Comparison of ENCODE assay signal across 13 cellular contexts in the genomic region with DNA sequence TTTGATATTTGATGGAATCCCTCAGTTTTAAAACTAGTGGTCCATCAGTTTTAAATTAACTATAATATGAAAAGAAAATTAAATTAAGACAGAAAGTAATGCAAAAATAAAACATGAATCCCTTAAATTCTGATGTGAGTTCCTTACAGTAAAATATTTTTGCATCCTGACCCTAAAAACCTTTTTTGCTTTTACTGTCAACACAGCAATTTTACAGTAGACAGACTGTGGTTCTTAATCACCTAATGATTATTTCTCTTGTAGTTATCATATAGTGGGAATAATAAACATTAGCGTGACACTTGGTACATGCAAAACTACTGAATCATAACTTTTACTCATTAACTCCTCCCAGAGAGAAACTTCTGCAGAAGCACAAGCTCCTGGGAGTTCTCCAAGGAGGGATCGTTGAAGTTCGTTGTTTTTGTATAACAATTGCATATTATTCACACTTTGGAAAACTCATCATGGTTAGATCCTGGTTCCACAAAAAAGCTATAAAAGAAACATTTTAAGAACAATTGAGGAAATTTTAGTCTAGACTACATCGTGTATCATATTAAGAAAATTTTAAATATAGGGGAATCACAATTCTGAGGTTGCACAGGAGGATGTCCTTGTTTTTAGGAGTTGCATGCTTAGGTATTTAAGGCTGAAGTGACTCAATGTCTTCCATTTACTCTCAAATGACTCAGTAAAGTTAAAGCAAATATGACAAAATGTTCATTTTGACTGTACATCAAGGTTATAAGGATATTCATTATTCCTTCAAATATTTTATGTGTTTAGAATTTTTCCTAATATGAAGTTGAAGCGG.
DNase-seq lines count a peak whose midpoint lies in the region; TF ChIP-seq lines count a peak whose summit lies in the region.
"Had no signal": no experiment of that assay in that cellular context is flagged by ENCODE, and none has a peak within 500 bp of the region (broad histone marks: within the 10 kb centered on the region; RNA-seq: fewer than 3 reads in every experiment).

No MANE protein-coding gene starts in this region.

- H3K4me2 ChIP-seq in PC-9: no peak overlapping the region

- H3F3A ChIP-seq in PC-9 (ENCODE audit: insufficient read depth, low read depth): no peaks in the 10 kb centered on the region

- H3K4me3 ChIP-seq in ACC112 (ENCODE audit: low read depth, low read length) (no peak overlapping the region), astrocyte of the spinal cord (ENCODE audit: low read depth, low read length) (no peak overlapping the region), mesodermal cell (ENCODE audit: extremely low read depth, insufficient read depth, low read length, poor library complexity, severe bottlenecking) (no peak overlapping the region), uterus (no peak overlapping the region), PC-9 (no peak overlapping the region)
- H3K4me3 ChIP-seq: ascending aorta, mucosa of descending colon had no signal

- no peaks in the 10 kb centered on the region for H3K27me3 ChIP-seq in ACC112 (ENCODE audit: insufficient read depth, low read length)
- H3K27me3 ChIP-seq in uterus: no peaks in the 10 kb centered on the region
- H3K27me3 ChIP-seq in PC-9 (ENCODE audit: insufficient read depth, low read depth): no peaks in the 10 kb centered on the region
- H3K27me3 ChIP-seq: ascending aorta had no signal

- BruUV-seq in PC-9 (replicated peaks; lab: Mats Ljungman, UMichigan): no TSS peak

- POLR2A ChIA-PET in PC-9 (lab: Charles Lee; ENCODE audit: unreplicated experiment): no interaction called here

- CTCF ChIA-PET in PC-9 (lab: Charles Lee): interaction anchor here (0.8 kb wide), 1 partner anchor 100 kb away, joined by 3 read pairs; no protein-coding TSS in a partner anchor

- no peak overlapping the region for H2AFZ ChIP-seq in ACC112 (ENCODE audit: low read length, unreplicated experiment)
- no peak overlapping the region for H2AFZ ChIP-seq in PC-9

- H3K9me3 ChIP-seq in mesodermal cell (ENCODE audit: control insufficient read depth, low read length): no peaks in the 10 kb centered on the region
- no peaks in the 10 kb centered on the region for H3K9me3 ChIP-seq in uterus
- no peaks in the 10 kb centered on the region for H3K9me3 ChIP-seq in PC-9 (ENCODE audit: insufficient read depth, low read depth)
- H3K9me3 ChIP-seq: ascending aorta, mucosa of descending colon had no signal

- H3K36me3 ChIP-seq in ACC112 (ENCODE audit: insufficient read depth, low read length): no peaks in the 10 kb centered on the region
- H3K36me3 ChIP-seq in mesodermal cell (ENCODE audit: control insufficient read depth, insufficient read depth, low read length): peaks cover 56% of the 10 kb centered on the region
- no peaks in the 10 kb centered on the region for H3K36me3 ChIP-seq in uterus
- H3K36me3 ChIP-seq in PC-9 (ENCODE audit: low read depth): no peaks in the 10 kb centered on the region
- H3K36me3 ChIP-seq: ascending aorta had no signal

- intact Hi-C loops in uterus (cut with DNase I; ENCODE audit: low total_unique reads): no loop called here
- intact Hi-C loops in PC-9 (cut with micrococcal nuclease; ENCODE audit: unreplicated experiment): no loop called here

- DNase-seq in GM03348 (ENCODE audit: low spot score): peak; percentile 47
- DNase-seq in astrocyte of the spinal cord (ENCODE audit: low read depth, low spot score): peak; percentile 35
- DNase-seq in inferior parietal cortex (ENCODE audit: extremely low spot score): no peak
- no peak for DNase-seq in DMS53 (lab: John Stamatoyannopoulos, UW)
- DNase-seq in uterus: no peak
- DNase-seq in PC-9: no peak
- DNase-seq: mucosa of descending colon, NCI-H1092 treated with DMSO at 0.1 percent for 48 hours, trophoblast cell had no signal

- H3K27ac ChIP-seq in ACC112 (ENCODE audit: low read depth, low read length) (peak overlapping the region; percentile 24), mesodermal cell (ENCODE audit: low read depth, low read length, severe bottlenecking) (peak overlapping the region; percentile 16), uterus (peak overlapping the region in 1 of 2 donors; percentile 50), PC-9 (no peak overlapping the region)
- H3K27ac ChIP-seq: ascending aorta, VCaP had no signal

- H3K4me1 ChIP-seq in ACC112 (ENCODE audit: control insufficient read depth, insufficient read depth, low read length, unreplicated experiment): peaks cover 16% of the 10 kb centered on the region
- H3K4me1 ChIP-seq in mesodermal cell (ENCODE audit: control insufficient read depth, insufficient read depth, low read length, poor library complexity, severe bottlenecking): peaks cover 36% of the 10 kb centered on the region
- no peaks in the 10 kb centered on the region for H3K4me1 ChIP-seq in uterus
- H3K4me1 ChIP-seq in PC-9 (replicated peaks; ENCODE audit: insufficient read depth): no peaks in the 10 kb centered on the region

- TF ChIP-seq CTCF in astrocyte of the spinal cord (IDR thresholded peaks at IDR 0.05; ENCODE audit: low read depth, low read length) (no peak), uterus (IDR thresholded peaks at IDR 0.05) (no peak), PC-9 (conservative IDR thresholded peaks at IDR 0.05) (no peak)

- no peak for TF ChIP-seq POLR2A in uterus (IDR thresholded peaks at IDR 0.05)

- H4K20me1 ChIP-seq in PC-9 (ENCODE audit: insufficient read depth): no peaks in the 10 kb centered on the region

- 100% methylated on average over 1 of the region's 5 CpGs; no CpG with 5 or more reads in 1 of the 2 experiments for WGBS in mesodermal cell (ENCODE audit: insufficient coverage in 2 of 2), 2 experiments

- no peaks in the 10 kb centered on the region for H3K9me2 ChIP-seq in PC-9 (ENCODE audit: insufficient read depth)

- in situ Hi-C loops in astrocyte of the spinal cord (cut with HindIII; ENCODE audit: low sequenced_read_pairs): no loop called here

- H3K79me2 ChIP-seq in ACC112 (ENCODE audit: control insufficient read depth, insufficient read depth, low read length, unreplicated experiment) (no peaks in the 10 kb centered on the region), PC-9 (ENCODE audit: low read depth) (no peaks in the 10 kb centered on the region)

Comparison
In these comparisons a context has a peak if more than half of its experiments do, and no peak if none do; other contexts are left out.
1. DNase-seq: peak in GM03348 (single experiment) and astrocyte of the spinal cord (single experiment); none in inferior parietal cortex (single experiment), DMS53 (single experiment), uterus (0 of 2) and PC-9 (0 of 2).